Comparison of ENCODE assay signal across 15 cellular contexts in the genomic region with DNA sequence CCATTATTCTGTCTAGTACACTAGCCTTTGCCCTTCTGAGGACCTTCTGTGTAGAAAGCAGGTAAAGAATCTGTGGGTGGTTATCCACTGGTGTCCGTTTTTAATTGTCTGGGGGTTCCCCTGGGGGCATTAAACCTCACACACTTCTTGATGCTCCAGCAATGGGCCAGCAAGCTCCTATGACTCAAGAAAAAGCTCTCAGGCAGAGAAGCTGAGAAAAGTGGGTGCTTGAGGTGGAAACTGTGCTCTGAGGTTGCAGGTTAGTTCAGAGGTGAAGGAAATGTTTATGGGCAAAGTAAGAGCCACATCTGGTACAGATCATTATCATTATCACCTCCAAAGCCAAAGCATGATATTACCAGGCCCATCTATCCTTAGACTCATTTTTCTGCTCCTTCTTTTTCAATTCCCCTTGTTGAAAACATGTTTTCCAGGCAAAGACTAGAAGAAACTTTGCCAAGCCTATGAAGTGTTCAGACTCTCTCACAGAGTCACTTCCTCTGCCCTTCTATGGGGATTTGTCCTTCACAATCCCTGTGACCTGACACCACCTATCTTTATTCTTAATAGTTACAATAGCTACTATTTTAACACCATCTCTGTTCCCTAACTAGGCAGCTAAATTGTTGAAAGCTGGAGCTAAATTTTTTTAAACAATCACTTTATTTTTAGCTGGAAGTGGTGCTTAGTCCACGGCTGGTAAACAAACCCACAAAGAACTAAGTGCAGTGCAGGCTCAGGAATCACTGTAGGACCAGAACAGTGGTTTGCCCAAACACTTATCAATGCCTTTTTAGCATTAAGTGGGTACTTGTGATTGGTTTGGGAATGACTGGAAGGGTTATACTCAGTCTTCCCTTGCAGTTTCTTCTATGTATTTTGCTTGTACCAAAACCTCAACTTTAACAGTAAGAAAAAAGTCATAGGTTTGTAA.
DNase-seq lines count a peak whose midpoint lies in the region; ATAC-seq and TF ChIP-seq lines count a peak whose summit lies in the region.
"Had no signal": no experiment of that assay in that cellular context is flagged by ENCODE, and none has a peak within 500 bp of the region (broad histone marks: within the 10 kb centered on the region; RNA-seq: fewer than 3 reads in every experiment).

No MANE protein-coding gene starts in this region.

- DNase-seq in NCI-H510A treated with DMSO at 0.1 percent for 48 hours (lab: John Stamatoyannopoulos, UW) = peak; percentile 40
- DNase-seq in NCI-H510A (lab: John Stamatoyannopoulos, UW) = no peak
- no peak for DNase-seq in neural progenitor cell (ENCODE audit: low spot score)
- no peak for DNase-seq in activated CD4-positive, alpha-beta T cell treated with anti-CD3 and anti-CD28 coated beads for 36 hours
- no peak for DNase-seq in NCI-H82 (lab: John Stamatoyannopoulos, UW)
- DNase-seq in HuH-7.5 (ENCODE audit: low spot score) = no peak
- DNase-seq: 8988T; Calu3; CD4-positive, CD25-positive, alpha-beta regulatory T cell; DMS 273 treated with DMSO at 0.1 percent for 48 hours; HCEC 1CT; HFFc6 had no signal

- H3K9me3 Mint-ChIP-seq in neural progenitor cell = no peaks in the 10 kb centered on the region
- no peaks in the 10 kb centered on the region for H3K9me3 Mint-ChIP-seq in activated CD4-positive, alpha-beta T cell treated with anti-CD3 and anti-CD28 coated beads for 36 hours (ENCODE audit: low read depth)

- POLR2A ChIA-PET in activated CD4-positive, alpha-beta T cell treated with anti-CD3 and anti-CD28 coated beads for 36 hours (lab: Charles Lee) = no interaction called here

- H3K4me1 Mint-ChIP-seq in neural progenitor cell = peaks cover 7% of the 10 kb centered on the region
- H3K4me1 Mint-ChIP-seq in activated CD4-positive, alpha-beta T cell treated with anti-CD3 and anti-CD28 coated beads for 36 hours = no peaks in the 10 kb centered on the region
- H3K4me1 Mint-ChIP-seq: CD4-positive, CD25-positive, alpha-beta regulatory T cell had no signal

- H3K4me3 ChIP-seq in SU-DHL-6 (ENCODE audit: insufficient read depth, low read length, poor library complexity, severe bottlenecking) (no peak overlapping the region), neural progenitor cell (no peak overlapping the region)
- H3K4me3 ChIP-seq: BLaER1 treated with 17β-estradiol and CSF1 and Interleukin-3, amounts not matched to agents 10 nM and 100 nM had no signal

- H3K9ac ChIP-seq in SU-DHL-6 (ENCODE audit: low read length) (no peak overlapping the region), neural progenitor cell (no peak overlapping the region)
- H3K9ac ChIP-seq: BLaER1 treated with 17β-estradiol and CSF1 and Interleukin-3, amounts not matched to agents 10 nM and 100 nM had no signal

- H3K9me2 ChIP-seq in SU-DHL-6 (replicated peaks; ENCODE audit: insufficient read depth, low read length) = no peaks in the 10 kb centered on the region

- no peak for TF ChIP-seq CTCF in SU-DHL-6 (IDR thresholded peaks at IDR 0.05; ENCODE audit: insufficient read depth, low read length, poor library complexity, severe bottlenecking)
- no peak for TF ChIP-seq CTCF in neural progenitor cell (IDR thresholded peaks at IDR 0.05)

- intact Hi-C loops in activated CD4-positive, alpha-beta T cell treated with anti-CD3 and anti-CD28 coated beads for 36 hours (cut with DNase I, micrococcal nuclease) = no loop called here

- no peaks in the 10 kb centered on the region for H3K9me3 ChIP-seq in SU-DHL-6 (ENCODE audit: insufficient read depth, low read length)
- H3K9me3 ChIP-seq in neural progenitor cell (ENCODE audit: low read depth) = no peaks in the 10 kb centered on the region
- H3K9me3 ChIP-seq: BLaER1 treated with 17β-estradiol and CSF1 and Interleukin-3, amounts not matched to agents 10 nM and 100 nM had no signal

- H3K36me3 ChIP-seq in SU-DHL-6 (ENCODE audit: low read length) (no peaks in the 10 kb centered on the region), neural progenitor cell (no peaks in the 10 kb centered on the region)
- H3K36me3 ChIP-seq: BLaER1 treated with 17β-estradiol and CSF1 and Interleukin-3, amounts not matched to agents 10 nM and 100 nM had no signal

- H3K79me2 ChIP-seq in SU-DHL-6 (ENCODE audit: insufficient read depth, low read length) (no peaks in the 10 kb centered on the region), neural progenitor cell (ENCODE audit: low read depth) (no peaks in the 10 kb centered on the region)

- CTCF ChIA-PET in activated CD4-positive, alpha-beta T cell treated with anti-CD3 and anti-CD28 coated beads for 36 hours (lab: Charles Lee) = interaction anchor here (0.6 kb wide), 1 partner anchor 42 kb away, joined by 4 read pairs; no protein-coding TSS in a partner anchor

- peaks cover 5% of the 10 kb centered on the region for H3K27me3 Mint-ChIP-seq in neural progenitor cell (ENCODE audit: insufficient read depth, low read depth)
- H3K27me3 Mint-ChIP-seq in activated CD4-positive, alpha-beta T cell treated with anti-CD3 and anti-CD28 coated beads for 36 hours = peaks cover 8% of the 10 kb centered on the region
- H3K27me3 Mint-ChIP-seq: CD4-positive, CD25-positive, alpha-beta regulatory T cell had no signal

- H3F3A ChIP-seq in SU-DHL-6 (ENCODE audit: insufficient read depth) (no peaks in the 10 kb centered on the region), neural progenitor cell (ENCODE audit: low read depth) (no peaks in the 10 kb centered on the region)

- H3K4me2 ChIP-seq in SU-DHL-6 (ENCODE audit: low read depth, low read length, poor library complexity, severe bottlenecking) = no peak overlapping the region
- H3K4me2 ChIP-seq in neural progenitor cell = no peak overlapping the region
- H3K4me2 ChIP-seq: BLaER1 treated with 17β-estradiol and CSF1 and Interleukin-3, amounts not matched to agents 10 nM and 100 nM had no signal

- no peaks in the 10 kb centered on the region for H3K36me3 Mint-ChIP-seq in neural progenitor cell
- no peaks in the 10 kb centered on the region for H3K36me3 Mint-ChIP-seq in activated CD4-positive, alpha-beta T cell treated with anti-CD3 and anti-CD28 coated beads for 36 hours (ENCODE audit: low read depth)
- H3K36me3 Mint-ChIP-seq: CD4-positive, CD25-positive, alpha-beta regulatory T cell had no signal

- H3K27me3 ChIP-seq in SU-DHL-6 (ENCODE audit: low read length) (no peaks in the 10 kb centered on the region), neural progenitor cell (no peaks in the 10 kb centered on the region)
- H3K27me3 ChIP-seq: BLaER1 treated with 17β-estradiol and CSF1 and Interleukin-3, amounts not matched to agents 10 nM and 100 nM had no signal

- H3K4me1 ChIP-seq in neural progenitor cell = no peaks in the 10 kb centered on the region
- H3K4me1 ChIP-seq: BLaER1 treated with 17β-estradiol and CSF1 and Interleukin-3, amounts not matched to agents 10 nM and 100 nM had no signal

- no peak overlapping the region for H3K4me3 Mint-ChIP-seq in neural progenitor cell
- no peak overlapping the region for H3K4me3 Mint-ChIP-seq in activated CD4-positive, alpha-beta T cell treated with anti-CD3 and anti-CD28 coated beads for 36 hours
- H3K4me3 Mint-ChIP-seq: CD4-positive, CD25-positive, alpha-beta regulatory T cell; HFFc6 had no signal

- no peak overlapping the region for H3K27ac Mint-ChIP-seq in neural progenitor cell
- H3K27ac Mint-ChIP-seq in activated CD4-positive, alpha-beta T cell treated with anti-CD3 and anti-CD28 coated beads for 36 hours = no peak overlapping the region
- H3K27ac Mint-ChIP-seq: CD4-positive, CD25-positive, alpha-beta regulatory T cell; HFFc6 had no signal

- no peak overlapping the region for H3K27ac ChIP-seq in SU-DHL-6 (ENCODE audit: low read depth, low read length)
- H3K27ac ChIP-seq in neural progenitor cell = no peak overlapping the region
- H3K27ac ChIP-seq: BLaER1 treated with 17β-estradiol and CSF1 and Interleukin-3, amounts not matched to agents 10 nM and 100 nM; HL-60 had no signal

- ATAC-seq in activated CD4-positive, alpha-beta T cell treated with anti-CD3 and anti-CD28 coated beads for 36 hours = no peak

- peak overlapping the region; percentile 14 for H2AFZ ChIP-seq in SU-DHL-6 (ENCODE audit: low read depth, low read length, severe bottlenecking)
- H2AFZ ChIP-seq in neural progenitor cell (replicated peaks) = peak overlapping the region; percentile 9

- no peaks in the 10 kb centered on the region for H4K20me1 ChIP-seq in SU-DHL-6 (ENCODE audit: low read depth, low read length)
- no peaks in the 10 kb centered on the region for H4K20me1 ChIP-seq in neural progenitor cell (ENCODE audit: low read depth)
- H4K20me1 ChIP-seq: BLaER1 treated with 17β-estradiol and CSF1 and Interleukin-3, amounts not matched to agents 10 nM and 100 nM had no signal
